Comparison of ENCODE assay signal across 1 cellular context in the genomic region with DNA sequence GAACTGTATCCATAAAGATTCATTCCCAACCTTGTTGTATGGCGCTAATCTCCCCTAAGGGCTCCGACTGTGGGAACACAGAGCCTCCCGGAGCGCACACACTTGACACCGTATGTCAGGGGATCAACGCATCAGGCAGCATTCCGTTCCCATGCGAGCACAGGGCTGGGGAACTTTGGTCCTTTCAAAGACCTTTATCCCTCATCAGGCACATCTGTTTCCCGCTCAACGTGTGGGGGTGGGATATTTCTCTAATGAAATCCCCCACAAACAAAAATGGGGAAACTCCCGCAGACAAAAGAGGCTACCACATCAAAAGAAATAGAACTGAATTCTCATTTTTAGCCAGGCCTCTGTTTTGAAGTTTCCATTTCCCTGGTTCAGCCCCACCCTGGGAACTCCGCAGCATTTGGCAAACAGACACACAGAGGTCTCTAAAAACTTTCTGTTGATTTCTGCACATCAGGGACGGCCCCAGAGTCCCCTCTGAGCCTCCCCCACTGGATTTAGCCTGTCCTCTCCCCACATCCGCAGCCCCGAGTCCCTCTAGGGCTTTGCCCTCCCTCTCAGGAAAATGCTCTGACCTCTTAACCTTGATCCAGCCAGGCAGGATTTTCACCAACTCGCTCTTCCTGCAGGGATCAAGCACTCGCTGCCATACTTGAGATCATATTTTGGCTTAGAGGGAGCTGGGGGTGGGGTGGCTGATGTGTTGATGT.
TF ChIP-seq lines count a peak whose summit lies in the region.

No MANE protein-coding gene starts in this region.

TF ChIP-seq in GM23338, 12 proteins besides CTCF, POLR2A, EP300 and RAD21:
- TF ChIP-seq, protein P1, sequence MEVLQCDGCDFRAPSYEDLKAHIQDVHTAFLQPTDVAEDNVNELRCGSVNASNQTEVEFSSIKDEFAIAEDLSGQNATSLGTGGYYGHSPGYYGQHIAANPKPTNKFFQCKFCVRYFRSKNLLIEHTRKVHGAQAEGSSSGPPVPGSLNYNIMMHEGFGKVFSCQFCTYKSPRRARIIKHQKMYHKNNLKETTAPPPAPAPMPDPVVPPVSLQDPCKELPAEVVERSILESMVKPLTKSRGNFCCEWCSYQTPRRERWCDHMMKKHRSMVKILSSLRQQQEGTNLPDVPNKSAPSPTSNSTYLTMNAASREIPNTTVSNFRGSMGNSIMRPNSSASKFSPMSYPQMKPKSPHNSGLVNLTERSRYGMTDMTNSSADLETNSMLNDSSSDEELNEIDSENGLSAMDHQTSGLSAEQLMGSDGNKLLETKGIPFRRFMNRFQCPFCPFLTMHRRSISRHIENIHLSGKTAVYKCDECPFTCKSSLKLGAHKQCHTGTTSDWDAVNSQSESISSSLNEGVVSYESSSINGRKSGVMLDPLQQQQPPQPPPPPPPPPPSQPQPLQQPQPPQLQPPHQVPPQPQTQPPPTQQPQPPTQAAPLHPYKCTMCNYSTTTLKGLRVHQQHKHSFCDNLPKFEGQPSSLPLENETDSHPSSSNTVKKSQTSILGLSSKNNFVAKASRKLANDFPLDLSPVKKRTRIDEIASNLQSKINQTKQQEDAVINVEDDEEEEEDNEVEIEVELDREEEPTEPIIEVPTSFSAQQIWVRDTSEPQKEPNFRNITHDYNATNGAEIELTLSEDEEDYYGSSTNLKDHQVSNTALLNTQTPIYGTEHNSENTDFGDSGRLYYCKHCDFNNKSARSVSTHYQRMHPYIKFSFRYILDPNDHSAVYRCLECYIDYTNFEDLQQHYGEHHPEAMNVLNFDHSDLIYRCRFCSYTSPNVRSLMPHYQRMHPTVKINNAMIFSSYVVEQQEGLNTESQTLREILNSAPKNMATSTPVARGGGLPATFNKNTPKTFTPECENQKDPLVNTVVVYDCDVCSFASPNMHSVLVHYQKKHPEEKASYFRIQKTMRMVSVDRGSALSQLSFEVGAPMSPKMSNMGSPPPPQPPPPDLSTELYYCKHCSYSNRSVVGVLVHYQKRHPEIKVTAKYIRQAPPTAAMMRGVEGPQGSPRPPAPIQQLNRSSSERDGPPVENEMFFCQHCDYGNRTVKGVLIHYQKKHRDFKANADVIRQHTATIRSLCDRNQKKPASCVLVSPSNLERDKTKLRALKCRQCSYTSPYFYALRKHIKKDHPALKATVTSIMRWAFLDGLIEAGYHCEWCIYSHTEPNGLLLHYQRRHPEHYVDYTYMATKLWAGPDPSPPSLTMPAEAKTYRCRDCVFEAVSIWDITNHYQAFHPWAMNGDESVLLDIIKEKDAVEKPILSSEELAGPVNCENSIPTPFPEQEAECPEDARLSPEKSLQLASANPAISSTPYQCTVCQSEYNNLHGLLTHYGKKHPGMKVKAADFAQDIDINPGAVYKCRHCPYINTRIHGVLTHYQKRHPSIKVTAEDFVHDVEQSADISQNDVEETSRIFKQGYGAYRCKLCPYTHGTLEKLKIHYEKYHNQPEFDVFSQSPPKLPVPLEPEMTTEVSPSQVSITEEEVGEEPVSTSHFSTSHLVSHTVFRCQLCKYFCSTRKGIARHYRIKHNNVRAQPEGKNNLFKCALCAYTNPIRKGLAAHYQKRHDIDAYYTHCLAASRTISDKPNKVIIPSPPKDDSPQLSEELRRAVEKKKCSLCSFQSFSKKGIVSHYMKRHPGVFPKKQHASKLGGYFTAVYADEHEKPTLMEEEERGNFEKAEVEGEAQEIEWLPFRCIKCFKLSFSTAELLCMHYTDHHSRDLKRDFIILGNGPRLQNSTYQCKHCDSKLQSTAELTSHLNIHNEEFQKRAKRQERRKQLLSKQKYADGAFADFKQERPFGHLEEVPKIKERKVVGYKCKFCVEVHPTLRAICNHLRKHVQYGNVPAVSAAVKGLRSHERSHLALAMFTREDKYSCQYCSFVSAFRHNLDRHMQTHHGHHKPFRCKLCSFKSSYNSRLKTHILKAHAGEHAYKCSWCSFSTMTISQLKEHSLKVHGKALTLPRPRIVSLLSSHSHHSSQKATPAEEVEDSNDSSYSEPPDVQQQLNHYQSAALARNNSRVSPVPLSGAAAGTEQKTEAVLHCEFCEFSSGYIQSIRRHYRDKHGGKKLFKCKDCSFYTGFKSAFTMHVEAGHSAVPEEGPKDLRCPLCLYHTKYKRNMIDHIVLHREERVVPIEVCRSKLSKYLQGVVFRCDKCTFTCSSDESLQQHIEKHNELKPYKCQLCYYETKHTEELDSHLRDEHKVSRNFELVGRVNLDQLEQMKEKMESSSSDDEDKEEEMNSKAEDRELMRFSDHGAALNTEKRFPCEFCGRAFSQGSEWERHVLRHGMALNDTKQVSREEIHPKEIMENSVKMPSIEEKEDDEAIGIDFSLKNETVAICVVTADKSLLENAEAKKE (CRISPR knock-in tag; IDR thresholded peaks at IDR 0.05): no peak
